ENCODE assay signal across 20 cellular contexts in genomic region chr2:221447310-221447709, GRCh38.
A peak's percentile ranks its signal among the peaks of the same experiment; 100 is the strongest.
DNase-seq lines count a peak whose midpoint lies in the region; ATAC-seq and TF ChIP-seq lines count a peak whose summit lies in the region.
"Had no signal": no experiment of that assay in that cellular context is flagged by ENCODE, and none has a peak within 500 bp of the region (broad histone marks: within the 10 kb centered on the region; RNA-seq: fewer than 3 reads in every experiment).

No MANE protein-coding gene starts in this region.

- H3K9me3 ChIP-seq in neural progenitor cell (ENCODE audit: low read depth): no peaks in the 10 kb centered on the region
- H3K9me3 ChIP-seq: gastroesophageal sphincter, SJCRH30 had no signal

- no peak for TF ChIP-seq CTCF in RWPE1 (conservative IDR thresholded peaks at IDR 0.05; ENCODE audit: low read depth)
- TF ChIP-seq CTCF in foreskin fibroblast (IDR thresholded peaks at IDR 0.05; ENCODE audit: low read depth, low read length): no peak
- no peak for TF ChIP-seq CTCF in neural progenitor cell (IDR thresholded peaks at IDR 0.05)

- DNase-seq in ELF-1 (ENCODE audit: low read depth, low spot score) (peak; percentile 59), RWPE1 (ENCODE audit: low spot score) (peak; percentile 10), foreskin fibroblast (peak; percentile 26 to 60), neural progenitor cell (ENCODE audit: low spot score) (peak; percentile 35), NCI-H2227 treated with DMSO at 0.1 percent for 48 hours (lab: John Stamatoyannopoulos, UW) (no peak), NCI-H2029 (lab: John Stamatoyannopoulos, UW) (no peak)
- DNase-seq: activated B cell treated with CpG ODN at 0.5 μM for 24 hours; activated T-cell treated with anti-CD3 and anti-CD28 coated beads, Interleukin-2, amount 50 U/mL, for 48 hours; CD8-positive, alpha-beta memory T cell; Kasumi-1; NCI-H1105; occipital lobe; SJCRH30; stimulated activated CD4-positive, alpha-beta T cell treated with anti-CD3 and anti-CD28 coated beads, Interleukin-12 subunit alpha, Interleukin-12 subunit beta, amount 100 ng/mL, for 4 hours; T-helper 2 cell had no signal

- peaks cover 23% of the 10 kb centered on the region for H3K36me3 Mint-ChIP-seq in neural progenitor cell

- H2AFZ ChIP-seq in neural progenitor cell (replicated peaks): no peak overlapping the region

- peaks cover 36% of the 10 kb centered on the region for H3K79me2 ChIP-seq in neural progenitor cell (ENCODE audit: low read depth)

- H3K4me1 Mint-ChIP-seq in neural progenitor cell: peaks cover 43% of the 10 kb centered on the region
- H3K4me1 Mint-ChIP-seq: activated naive CD4-positive, alpha-beta T cell treated with anti-CD3 and anti-CD28 coated beads, Interleukin-2, amount 50 U/mL, for 24 hours had no signal

- H3K4me3 Mint-ChIP-seq in neural progenitor cell: peak overlapping the region; percentile 17
- H3K4me3 Mint-ChIP-seq: activated B cell treated with CpG ODN at 0.5 μM for 24 hours; activated naive CD4-positive, alpha-beta T cell treated with anti-CD3 and anti-CD28 coated beads, Interleukin-2, amount 50 U/mL, for 24 hours; CD8-positive, alpha-beta memory T cell had no signal

- CTCF ChIA-PET in RWPE1 (lab: Yijun Ruan, JAX): no interaction called here

- H3K4me1 ChIP-seq in neural progenitor cell: peaks cover 56% of the 10 kb centered on the region
- H3K4me1 ChIP-seq: gastroesophageal sphincter, SJCRH30 had no signal

- peaks cover 30% of the 10 kb centered on the region for H3K36me3 ChIP-seq in neural progenitor cell
- H3K36me3 ChIP-seq: SJCRH30 had no signal

- no peaks in the 10 kb centered on the region for H3K9me3 Mint-ChIP-seq in neural progenitor cell
- H3K9me3 Mint-ChIP-seq: activated B cell treated with CpG ODN at 0.5 μM for 24 hours; activated naive CD4-positive, alpha-beta T cell treated with anti-CD3 and anti-CD28 coated beads, Interleukin-2, amount 50 U/mL, for 24 hours; CD8-positive, alpha-beta memory T cell had no signal

- H3K27ac ChIP-seq in RWPE1 (no peak overlapping the region), neural progenitor cell (no peak overlapping the region)
- H3K27ac ChIP-seq: coronary artery, gastroesophageal sphincter, SJCRH30 had no signal

- peaks cover 31% of the 10 kb centered on the region for H4K20me1 ChIP-seq in neural progenitor cell (ENCODE audit: low read depth)

- H3K27me3 Mint-ChIP-seq in neural progenitor cell (ENCODE audit: insufficient read depth, low read depth): peaks cover 3% of the 10 kb centered on the region
- H3K27me3 Mint-ChIP-seq: activated B cell treated with CpG ODN at 0.5 μM for 24 hours; activated naive CD4-positive, alpha-beta T cell treated with anti-CD3 and anti-CD28 coated beads, Interleukin-2, amount 50 U/mL, for 24 hours; CD8-positive, alpha-beta memory T cell had no signal

- POLR2A ChIA-PET in RWPE1 (lab: Yijun Ruan, JAX; ENCODE audit: low non-redundant PET): no interaction called here

- H3K9ac ChIP-seq in neural progenitor cell: no peak overlapping the region

- peak overlapping the region; percentile 8 for H3K27ac Mint-ChIP-seq in neural progenitor cell
- H3K27ac Mint-ChIP-seq: activated B cell treated with CpG ODN at 0.5 μM for 24 hours; activated naive CD4-positive, alpha-beta T cell treated with anti-CD3 and anti-CD28 coated beads, Interleukin-2, amount 50 U/mL, for 24 hours; CD8-positive, alpha-beta memory T cell had no signal

- H3K4me3 ChIP-seq in foreskin fibroblast (ENCODE audit: low read depth in 1 of 2, low read length in 2 of 2): no peak overlapping the region
- H3K4me3 ChIP-seq in neural progenitor cell: no peak overlapping the region
- H3K4me3 ChIP-seq: coronary artery, gastroesophageal sphincter, SJCRH30 had no signal

- peaks cover 50% of the 10 kb centered on the region for H3F3A ChIP-seq in neural progenitor cell (ENCODE audit: low read depth)

- H3K27me3 ChIP-seq in neural progenitor cell: no peaks in the 10 kb centered on the region
- H3K27me3 ChIP-seq: gastroesophageal sphincter, SJCRH30 had no signal

- ATAC-seq in GM21515 (IDR thresholded peaks at IDR 0.05; ENCODE audit: unreplicated experiment): no peak
- ATAC-seq in GM19467 (IDR thresholded peaks at IDR 0.05; ENCODE audit: unreplicated experiment): no peak
- ATAC-seq: gastroesophageal sphincter had no signal

- H3K4me2 ChIP-seq in neural progenitor cell: peak overlapping the region; percentile 34

Comparison
In these comparisons a context has a peak if more than half of its experiments do, and no peak if none do; other contexts are left out.
1. DNase-seq: peak in ELF-1 (single experiment), RWPE1 (single experiment), foreskin fibroblast (2 of 2) and neural progenitor cell (single experiment); none in NCI-H2227 treated with DMSO at 0.1 percent for 48 hours (single experiment) and NCI-H2029 (single experiment).